Comparison of ENCODE assay signal across 18 cellular contexts in genomic region chr20:1911536-1911935, GRCh38. TPM values are rescaled to one million over a fixed set of nuclear protein-coding genes. Genes with fewer than 3 reads are reported as not detected.
"Had no signal": no experiment of that assay in that cellular context is flagged by ENCODE, and none has a peak within 500 bp of the region (broad histone marks: within the 10 kb centered on the region; RNA-seq: fewer than 3 reads in every experiment).

No MANE protein-coding gene starts in this region.

- ATAC-seq: activated CD8-positive, alpha-beta T cell treated with anti-CD3 and anti-CD28 coated beads for 36 hours; activated T-helper 17 cell treated with anti-CD3 and anti-CD28 coated beads, Interleukin-2, amount 50 U/mL, for 72 hours; naive thymus-derived CD4-positive, alpha-beta T cell; sciatic nerve; stimulated activated effector memory CD8-positive, alpha-beta T cell treated with anti-CD3 and anti-CD28 coated beads, Interleukin-12 subunit alpha, Interleukin-12 subunit beta, amount 100 ng/mL, for 72 hours had no signal

- DNase-seq: activated CD4-positive, alpha-beta T cell treated with anti-CD3 and anti-CD28 coated beads, Interleukin-2, amount 10 ng/mL, durations not matched to agents 24 days and 14 days; activated CD8-positive, alpha-beta T cell treated with anti-CD3 and anti-CD28 coated beads for 36 hours; activated naive CD4-positive, alpha-beta T cell; activated naive CD8-positive, alpha-beta T cell treated with anti-CD3 and anti-CD28 coated beads for 36 hours; activated T-cell treated with anti-CD3 and anti-CD28 coated beads, Interleukin-2, amount 50 U/mL, for 1 hour; amniotic stem cell; effector CD8-positive, alpha-beta T cell; kidney; mesendoderm; naive thymus-derived CD4-positive, alpha-beta T cell; ovary; stimulated activated CD4-positive, alpha-beta T cell treated with anti-CD3 and anti-CD28 coated beads, Interleukin-4, amount 100 ng/mL, for 24 hours; T1000 had no signal

- H3K27ac ChIP-seq: ovary had no signal

- H3K4me2 ChIP-seq: smooth muscle cell had no signal

- H3K9me3 ChIP-seq: ovary had no signal

- H3K36me3 ChIP-seq: ovary had no signal

- H3K4me3 ChIP-seq: ovary, smooth muscle cell had no signal

- FAIRE-seq: kidney had no signal

- H3K27me3 ChIP-seq: ovary had no signal

RNA-seq across cellular contexts. Expression of gene SIRPA, which starts 16.3 kb away (rescaled TPM):
- total RNA-seq: T-helper 1 cell treated with Interleukin-12 subunit alpha and Interleukin-12 subunit beta and Interleukin-4 antibody, amounts not matched to agents 30 ng/mL and 1 ng/mL, for 36 hours had no signal
- polyA plus RNA-seq: naive thymus-derived CD4-positive, alpha-beta T cell had no signal
